ENCODE assay signal across 8 cellular contexts in genomic region chr18:74493689-74494088, GRCh38. TPM values are rescaled to one million over a fixed set of nuclear protein-coding genes. Genes with fewer than 3 reads are reported as not detected.
DNase-seq lines count a peak whose midpoint lies in the region; ATAC-seq, FAIRE-seq and TF ChIP-seq lines count a peak whose summit lies in the region.

No MANE protein-coding gene starts in this region.

- DNase-seq in CD4-positive, CD25-positive, alpha-beta regulatory T cell, result peak; percentile 42 to 85 (median 77)
- no peak for DNase-seq in GM19239 (ENCODE audit: insufficient read length, low spot score)
- DNase-seq in MV-4-11 (lab: John Stamatoyannopoulos, UW), result peak; percentile 76
- DNase-seq in T-helper 2 cell treated with Interferon-gamma antibody and Interleukin-4, amounts not matched to agents 5 μg/mL and 100 μg/mL, for 36 hours (ENCODE audit: low spot score), result peak; percentile 43
- no peak for DNase-seq in breast epithelium (ENCODE audit: low spot score in 2 of 2)
- DNase-seq in medulla oblongata (ENCODE audit: extremely low spot score), result peak; percentile 69
- DNase-seq in tibial artery, result peak in 1 of 2 donors; percentile 51
- no peak for DNase-seq in cortex of kidney (lab: John Stamatoyannopoulos, UW)

- TF ChIP-seq CTCF in breast epithelium (IDR thresholded peaks at IDR 0.05), result peak in 2 of 3 donors; percentile 37 to 60
- peak; percentile 53 to 54 for TF ChIP-seq CTCF in tibial artery (IDR thresholded peaks at IDR 0.05)

- H3K36me3 Mint-ChIP-seq in CD4-positive, CD25-positive, alpha-beta regulatory T cell, result no peaks in the 10 kb centered on the region
- peaks cover 11% of the 10 kb centered on the region for H3K36me3 Mint-ChIP-seq in T-helper 2 cell treated with Interferon-gamma antibody and Interleukin-4, amounts not matched to agents 5 μg/mL and 100 μg/mL, for 36 hours (ENCODE audit: low read depth)

- peak overlapping the region; percentile 94 for H3K27ac ChIP-seq in CD4-positive, CD25-positive, alpha-beta regulatory T cell (ENCODE audit: insufficient read depth, low read length, poor library complexity, severe bottlenecking)
- H3K27ac ChIP-seq in breast epithelium (no peak overlapping the region), tibial artery (no peak overlapping the region)

- H3K36me3 ChIP-seq in CD4-positive, CD25-positive, alpha-beta regulatory T cell (ENCODE audit: control insufficient read depth, insufficient read depth, low read length), result no peaks in the 10 kb centered on the region
- H3K36me3 ChIP-seq in breast epithelium (no peaks in the 10 kb centered on the region), tibial artery (no peaks in the 10 kb centered on the region)

- peak; percentile 57 to 62 for ATAC-seq in CD4-positive, CD25-positive, alpha-beta regulatory T cell (ENCODE audit: low read depth in 2 of 2)

- peak overlapping the region in 2 of 3 donors; percentile 24 to 98 for H3K27ac Mint-ChIP-seq in CD4-positive, CD25-positive, alpha-beta regulatory T cell
- H3K27ac Mint-ChIP-seq in T-helper 2 cell treated with Interferon-gamma antibody and Interleukin-4, amounts not matched to agents 5 μg/mL and 100 μg/mL, for 36 hours, result no peak overlapping the region

- peaks cover 30% of the 10 kb centered on the region for H3K4me1 ChIP-seq in CD4-positive, CD25-positive, alpha-beta regulatory T cell (ENCODE audit: control insufficient read depth, insufficient read depth, low read length, poor library complexity, severe bottlenecking)
- H3K4me1 ChIP-seq in breast epithelium (no peaks in the 10 kb centered on the region), tibial artery (peaks cover 0 to 15% (median 11%) of the 10 kb centered on the region in 4 donors)

- intact Hi-C loops in breast epithelium (cut with DNase I; ENCODE audit: low total_unique reads), result loop anchor here (2.0 kb wide), 1 partner anchor 53 kb away; no protein-coding TSS in a partner anchor
- intact Hi-C loops in tibial artery (cut with DNase I; ENCODE audit: low total_unique reads), result loop anchor here (5.0 kb wide), 1 partner anchor 141 kb away; no protein-coding TSS in a partner anchor

- peaks cover 5% of the 10 kb centered on the region for H3K27me3 Mint-ChIP-seq in CD4-positive, CD25-positive, alpha-beta regulatory T cell
- H3K27me3 Mint-ChIP-seq in T-helper 2 cell treated with Interferon-gamma antibody and Interleukin-4, amounts not matched to agents 5 μg/mL and 100 μg/mL, for 36 hours (ENCODE audit: low read depth), result peaks cover 19% of the 10 kb centered on the region

- no peak overlapping the region for H3K4me3 ChIP-seq in CD4-positive, CD25-positive, alpha-beta regulatory T cell (ENCODE audit: low read depth, low read length)
- H3K4me3 ChIP-seq in breast epithelium (no peak overlapping the region), tibial artery (no peak overlapping the region)

- peaks cover 0 to 1% (median 0%) of the 10 kb centered on the region in 7 donors for H3K9me3 Mint-ChIP-seq in CD4-positive, CD25-positive, alpha-beta regulatory T cell
- no peaks in the 10 kb centered on the region for H3K9me3 Mint-ChIP-seq in T-helper 2 cell treated with Interferon-gamma antibody and Interleukin-4, amounts not matched to agents 5 μg/mL and 100 μg/mL, for 36 hours

- peak; percentile 73 for FAIRE-seq in GM19239 (lab: Jason Lieb, UNC)

- H3K27me3 ChIP-seq in CD4-positive, CD25-positive, alpha-beta regulatory T cell (ENCODE audit: control insufficient read depth, insufficient read depth, low read length), result no peaks in the 10 kb centered on the region
- no peaks in the 10 kb centered on the region for H3K27me3 ChIP-seq in breast epithelium
- no peaks in the 10 kb centered on the region for H3K27me3 ChIP-seq in tibial artery

- peaks cover 13 to 33% (median 19%) of the 10 kb centered on the region in 4 donors for H3K4me1 Mint-ChIP-seq in CD4-positive, CD25-positive, alpha-beta regulatory T cell
- peaks cover 23% of the 10 kb centered on the region for H3K4me1 Mint-ChIP-seq in T-helper 2 cell treated with Interferon-gamma antibody and Interleukin-4, amounts not matched to agents 5 μg/mL and 100 μg/mL, for 36 hours (ENCODE audit: low read depth)

- H3K9me3 ChIP-seq in CD4-positive, CD25-positive, alpha-beta regulatory T cell (ENCODE audit: control insufficient read depth in 2 of 2, low read length in 2 of 2), result no peaks in the 10 kb centered on the region
- H3K9me3 ChIP-seq in breast epithelium (no peaks in the 10 kb centered on the region), tibial artery (no peaks in the 10 kb centered on the region)

- TF ChIP-seq POLR2A in breast epithelium (IDR thresholded peaks at IDR 0.05), result no peak

- peak overlapping the region in 3 of 4 donors; percentile 10 to 78 (median 72) for H3K4me3 Mint-ChIP-seq in CD4-positive, CD25-positive, alpha-beta regulatory T cell
- H3K4me3 Mint-ChIP-seq in T-helper 2 cell treated with Interferon-gamma antibody and Interleukin-4, amounts not matched to agents 5 μg/mL and 100 μg/mL, for 36 hours, result no peak overlapping the region

RNA-seq across cellular contexts. Expression of gene CNDP2, which starts 2.5 kb away (rescaled TPM):
- 121 TPM for total RNA-seq in CD4-positive, CD25-positive, alpha-beta regulatory T cell
- polyA plus RNA-seq in CD4-positive, CD25-positive, alpha-beta regulatory T cell, result 100 to 1,000 TPM; 101 to 136 (median 106) TPM
- 100 to 1,000 TPM in 1 of 3 donors, 10 to 100 TPM in 2; 81.0 to 104 (median 95.7) TPM for total RNA-seq in breast epithelium

RNA-seq across cellular contexts. Expression of gene DIPK1C, which starts 36.6 kb away (rescaled TPM):
- total RNA-seq in CD4-positive, CD25-positive, alpha-beta regulatory T cell, result not detected
- polyA plus RNA-seq in CD4-positive, CD25-positive, alpha-beta regulatory T cell, result not detected
- total RNA-seq in breast epithelium, result under 1 TPM in 1 of 3 donors, not detected in 2; 0.16 TPM

RNA-seq across cellular contexts. Expression of gene CNDP1, which starts 40.6 kb away (rescaled TPM):
- 0.15 TPM for total RNA-seq in CD4-positive, CD25-positive, alpha-beta regulatory T cell
- not detected for polyA plus RNA-seq in CD4-positive, CD25-positive, alpha-beta regulatory T cell
- total RNA-seq in breast epithelium, result under 1 TPM in 1 of 3 donors, not detected in 2; 0.33 TPM

Comparison
In these comparisons a context has a peak if more than half of its experiments do, and no peak if none do; other contexts are left out.
1. DNase-seq: peak in CD4-positive, CD25-positive, alpha-beta regulatory T cell (3 of 3), MV-4-11 (single experiment), T-helper 2 cell treated with Interferon-gamma antibody and Interleukin-4, amounts not matched to agents 5 μg/mL and 100 μg/mL, for 36 hours (single experiment) and medulla oblongata (single experiment); none in GM19239 (single experiment), breast epithelium (0 of 2) and cortex of kidney (single experiment).